Comparison of ENCODE assay signal across 11 cellular contexts in genomic region chr1:214514032-214514818, GRCh38. TPM values are rescaled to one million over a fixed set of nuclear protein-coding genes. Genes with fewer than 3 reads are reported as not detected.
DNase-seq lines count a peak whose midpoint lies in the region; ATAC-seq, FAIRE-seq and TF ChIP-seq lines count a peak whose summit lies in the region.
"Had no signal": no experiment of that assay in that cellular context is flagged by ENCODE, and none has a peak within 500 bp of the region (broad histone marks: within the 10 kb centered on the region; RNA-seq: fewer than 3 reads in every experiment).

No MANE protein-coding gene starts in this region.

- no peak overlapping the region for H2BK5ac ChIP-seq in trophoblast cell (ENCODE audit: low read depth, low read length, poor library complexity)

- H3K79me2 ChIP-seq in endothelial cell of umbilical vein (ENCODE audit: control insufficient read depth, insufficient read depth, low read length) (peaks cover 98% of the 10 kb centered on the region), trophoblast cell (ENCODE audit: control insufficient read depth, insufficient read depth, low read length, poor library complexity) (peaks cover 14% of the 10 kb centered on the region)

- no peak overlapping the region for H3K18ac ChIP-seq in trophoblast cell (ENCODE audit: low read length)

- H3K9me1 ChIP-seq in endothelial cell of umbilical vein (replicated peaks; ENCODE audit: control insufficient read depth, extremely low read depth, insufficient read depth, low read length): no peaks in the 10 kb centered on the region

- H3K14ac ChIP-seq in trophoblast cell (ENCODE audit: low read length): no peak overlapping the region

- H3K4ac ChIP-seq in trophoblast cell (ENCODE audit: low read depth, low read length): peak overlapping the region; percentile 96

- no peak overlapping the region for H3K23ac ChIP-seq in trophoblast cell (ENCODE audit: low read length)

- H3K4me2 ChIP-seq in endothelial cell of umbilical vein (ENCODE audit: insufficient read depth, low read length) (no peak overlapping the region), trophoblast cell (ENCODE audit: low read length) (peak overlapping the region; percentile 8)

- H2AK5ac ChIP-seq in trophoblast cell (ENCODE audit: low read length): no peak overlapping the region

- H3K27ac ChIP-seq in endothelial cell of umbilical vein (ENCODE audit: insufficient read depth, low read depth, low read length) (no peak overlapping the region), trophoblast cell (ENCODE audit: low read depth, low read length) (peak overlapping the region; percentile 30)
- H3K27ac ChIP-seq: left lung had no signal

- DNase-seq in H4 (ENCODE audit: low spot score) (peak; percentile 42), NOMO-1 (lab: John Stamatoyannopoulos, UW; ENCODE audit: unreplicated experiment in 2 of 2) (peak; percentile 66 to 67), endothelial cell of umbilical vein (ENCODE audit: low read depth, low spot score) (peak; percentile 37), trophoblast cell (no peak), COLO668 (lab: John Stamatoyannopoulos, UW; ENCODE audit: unreplicated experiment) (no peak), ACHN (no peak), islet precursor cell (no peak)
- DNase-seq: activated naive CD4-positive, alpha-beta T cell treated with anti-CD3 and anti-CD28 coated beads for 36 hours; left lung had no signal

- WGBS in trophoblast cell (ENCODE audit: extremely low coverage, insufficient coverage, insufficient read length): no CpG with 5 or more reads among the region's 9 CpGs

- no peak for ATAC-seq in HG02870 (IDR thresholded peaks at IDR 0.05; ENCODE audit: unreplicated experiment)
- ATAC-seq: left lung had no signal

- in situ Hi-C loops in ACHN (cut with HindIII; ENCODE audit: low pct_ligation_motif_present, low pct_unique_long_range_greater_than_20kb, low sequenced_read_pairs): no loop called here

- H3K36me3 ChIP-seq in endothelial cell of umbilical vein (ENCODE audit: control insufficient read depth in 2 of 2, extremely low read depth in 1 of 2, insufficient read depth in 2 of 2, low read length in 2 of 2) (no peaks in the 10 kb centered on the region), trophoblast cell (ENCODE audit: control insufficient read depth in 1 of 2, insufficient read depth in 2 of 2, low read length in 2 of 2) (peaks cover 0 to 2% of the 10 kb centered on the region in 2 experiments)
- H3K36me3 ChIP-seq: left lung had no signal

- TF ChIP-seq CTCF in endothelial cell of umbilical vein (IDR thresholded peaks at IDR 0.05; ENCODE audit: extremely low read depth in 1 of 2, insufficient read depth in 1 of 2, low read depth in 1 of 2, low read length in 2 of 2): no peak

- BruUV-seq in endothelial cell of umbilical vein (replicated peaks; lab: Mats Ljungman, UMichigan): no TSS peak

- no peaks in the 10 kb centered on the region for H3K79me1 ChIP-seq in trophoblast cell (ENCODE audit: low read length)

- no peak for FAIRE-seq in endothelial cell of umbilical vein (lab: Jason Lieb, UNC)
- FAIRE-seq: endometrium had no signal

- H3K9ac ChIP-seq in endothelial cell of umbilical vein (replicated peaks; ENCODE audit: extremely low read depth, insufficient read depth, low read length) (no peak overlapping the region), trophoblast cell (ENCODE audit: low read length) (no peak overlapping the region)

- peaks cover 9% of the 10 kb centered on the region for H4K20me1 ChIP-seq in endothelial cell of umbilical vein (replicated peaks; ENCODE audit: control insufficient read depth, extremely low read depth, insufficient read depth, low read length)

- H3K27me3 ChIP-seq in endothelial cell of umbilical vein (ENCODE audit: control insufficient read depth in 2 of 2, insufficient read depth in 2 of 2, low read length in 2 of 2) (no peaks in the 10 kb centered on the region), trophoblast cell (ENCODE audit: insufficient read depth, low read length) (no peaks in the 10 kb centered on the region)
- H3K27me3 ChIP-seq: left lung had no signal

- dilution Hi-C loops in endothelial cell of umbilical vein (cut with MboI; ENCODE audit: extremely low pct_ligation_motif_present, low sequenced_read_pairs): no loop called here

- peaks cover 25% of the 10 kb centered on the region for H3K4me1 ChIP-seq in endothelial cell of umbilical vein (ENCODE audit: control insufficient read depth, extremely low read depth, insufficient read depth, low read length)
- peaks cover 11 to 15% of the 10 kb centered on the region in 2 experiments for H3K4me1 ChIP-seq in trophoblast cell (ENCODE audit: control insufficient read depth in 1 of 2, insufficient read depth in 2 of 2, low read length in 2 of 2)

- no peak overlapping the region for H2AFZ ChIP-seq in endothelial cell of umbilical vein (ENCODE audit: low read depth, low read length)
- peak overlapping the region; percentile 2 for H2AFZ ChIP-seq in trophoblast cell (ENCODE audit: insufficient read depth, low read length, poor library complexity)

- TF ChIP-seq POLR2A in endothelial cell of umbilical vein (IDR thresholded peaks at IDR 0.05; ENCODE audit: low read depth, low read length): no peak

- no peak overlapping the region for H4K8ac ChIP-seq in trophoblast cell (ENCODE audit: low read depth, low read length)

- CTCF ChIA-PET in endothelial cell of umbilical vein (lab: Charles Lee): no interaction called here

- H4K12ac ChIP-seq in trophoblast cell (ENCODE audit: low read depth, low read length): no peak overlapping the region

- no peaks in the 10 kb centered on the region for H3K9me3 ChIP-seq in endothelial cell of umbilical vein (replicated peaks; ENCODE audit: control insufficient read depth, insufficient read depth, low read length)
- H3K9me3 ChIP-seq in trophoblast cell (ENCODE audit: insufficient read depth, low read depth, low read length): no peaks in the 10 kb centered on the region

- intact Hi-C loops in endothelial cell of umbilical vein (cut with micrococcal nuclease): no loop called here

- no peak overlapping the region for H2BK12ac ChIP-seq in trophoblast cell (ENCODE audit: low read length)

- H3K4me3 ChIP-seq in endothelial cell of umbilical vein (replicated peaks in 1 of 3; ENCODE audit: insufficient read depth in 1 of 3, low read depth in 1 of 3, low read length in 3 of 3): no peak overlapping the region
- H3K4me3 ChIP-seq in trophoblast cell (ENCODE audit: low read depth, low read length): no peak overlapping the region
- H3K4me3 ChIP-seq: left lung had no signal

- H2BK120ac ChIP-seq in trophoblast cell (ENCODE audit: insufficient read depth, low read length, poor library complexity): no peak overlapping the region

- no peak overlapping the region for H4K91ac ChIP-seq in trophoblast cell (ENCODE audit: low read depth, low read length)

- POLR2A ChIA-PET in endothelial cell of umbilical vein (lab: Charles Lee): no interaction called here

TF ChIP-seq in endothelial cell of umbilical vein, 7 proteins besides CTCF, POLR2A, EP300 and RAD21:
- TF ChIP-seq FOS (IDR thresholded peaks at IDR 0.05; ENCODE audit: borderline replicate concordance, insufficient read depth, low read length): no peak
TF ChIP-seq in endothelial cell of umbilical vein: peak in this region for 0.

RNA-seq across cellular contexts. Expression of gene PTPN14, which starts 37.2 kb away (rescaled TPM):
- total RNA-seq in H4 (2014; rRNA removed; shearing (Covaris generic)): 6.2 and 7.5 TPM in 2 replicates
- total RNA-seq in endothelial cell of umbilical vein: 88.9 and 93.0 TPM in 2 replicates
- 18.5 and 23.1 TPM in 2 replicates for polyA plus RNA-seq in endothelial cell of umbilical vein
- polyA plus RNA-seq in endothelial cell of umbilical vein (2011; cell fraction: cytosol; rRNA removed): 18.2 and 18.3 TPM in 2 replicates
- polyA plus RNA-seq in endothelial cell of umbilical vein (2011; cell fraction: nucleus; rRNA removed): 35.6 and 36.4 TPM in 2 replicates
- 22.8 and 30.2 TPM in 2 replicates for polyA plus RNA-seq in endothelial cell of umbilical vein (2012)
- polyA minus RNA-seq in endothelial cell of umbilical vein: 114 and 116 TPM in 2 replicates
- polyA minus RNA-seq in endothelial cell of umbilical vein (2011; cell fraction: cytosol; rRNA and poly(A)+ RNA removed): 22.9 TPM
- 109 and 123 TPM in 2 replicates for polyA minus RNA-seq in endothelial cell of umbilical vein (2011; cell fraction: nucleus; rRNA and poly(A)+ RNA removed)
- 40.3 and 40.4 TPM in 2 replicates for polyA plus RNA-seq in trophoblast cell (2013)

Comparison
In these comparisons a context has a peak if more than half of its experiments do, and no peak if none do; other contexts are left out.
1. DNase-seq: peak in H4 (single experiment), NOMO-1 (2 of 2) and endothelial cell of umbilical vein (single experiment); none in trophoblast cell (0 of 2), COLO668 (single experiment), ACHN (single experiment) and islet precursor cell (single experiment).
2. RNA of gene PTPN14, which starts 37.2 kb away (total RNA-seq): 88.9 to 93.0 TPM in endothelial cell of umbilical vein; 6.2 to 7.5 TPM in H4; every median in the first group is over 10 times any median in the second.